Comparison of ENCODE assay signal across 23 cellular contexts in the genomic region with DNA sequence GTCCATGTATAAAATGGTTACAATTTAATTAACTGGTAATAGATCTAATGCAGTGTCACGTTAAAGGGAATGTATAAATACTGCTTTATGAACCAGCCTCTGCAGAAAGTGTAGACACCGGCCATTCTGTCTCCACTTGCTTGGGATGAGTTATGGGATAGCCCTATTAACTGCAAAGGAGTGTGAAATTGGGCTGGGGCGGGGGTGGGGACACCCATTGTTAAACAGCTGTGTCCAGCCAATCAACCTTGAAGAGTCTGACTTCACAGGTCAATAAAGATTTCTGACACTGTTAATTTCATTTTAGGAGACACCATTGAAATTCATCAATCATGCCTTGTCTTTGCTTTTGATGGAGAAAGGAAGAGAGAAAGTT.
"Had no signal": no experiment of that assay in that cellular context is flagged by ENCODE, and none has a peak within 500 bp of the region (broad histone marks: within the 10 kb centered on the region; RNA-seq: fewer than 3 reads in every experiment).

No MANE protein-coding gene starts in this region.

- H3K4me3 Mint-ChIP-seq: naive B cell had no signal

- H3K4me1 ChIP-seq: parathyroid adenoma, prostate gland, right lobe of liver had no signal

- H2AFZ ChIP-seq: parathyroid adenoma had no signal

- H3K27me3 ChIP-seq: dorsolateral prefrontal cortex, gastroesophageal sphincter, right lobe of liver, stomach, transverse colon had no signal

- H3K9me3 Mint-ChIP-seq: naive B cell had no signal

- H3K36me3 ChIP-seq: gastroesophageal sphincter, prostate gland, right lobe of liver, thoracic aorta, transverse colon had no signal

- DNase-seq: central memory CD4-positive, alpha-beta T cell; cortex of kidney; dorsolateral prefrontal cortex; effector memory CD4-positive, alpha-beta T cell; glutamatergic neuron; kidney; left cardiac atrium; left ventricle myocardium superior; midbrain; naive B cell; nucleus accumbens; right lobe of liver; stimulated activated CD4-positive, alpha-beta T cell treated with anti-CD3 and anti-CD28 coated beads, Interleukin-2, amount 100 ng/mL, for 24 hours; stimulated activated CD4-positive, alpha-beta T cell treated with anti-CD3 and anti-CD28 coated beads, Interleukin-4, amount 100 ng/mL, for 4 hours; stimulated activated naive CD4-positive, alpha-beta T cell; stomach; substantia nigra; transverse colon had no signal

- H3K4me3 ChIP-seq: dorsolateral prefrontal cortex, gastroesophageal sphincter, lung, prostate gland, right lobe of liver, stomach, thoracic aorta, transverse colon had no signal

- H3K27ac Mint-ChIP-seq: naive B cell had no signal

- H3K27me3 Mint-ChIP-seq: naive B cell had no signal

- H3K79me2 ChIP-seq: parathyroid adenoma had no signal

- H3K9ac ChIP-seq: parathyroid adenoma had no signal

- H3K27ac ChIP-seq: dorsolateral prefrontal cortex, gastroesophageal sphincter, parathyroid adenoma, prostate gland, right lobe of liver, stomach, thoracic aorta, transverse colon had no signal

- H3K9me3 ChIP-seq: gastroesophageal sphincter, prostate gland, right lobe of liver, stomach, thoracic aorta, transverse colon had no signal
